ENCODE assay signal across 17 cellular contexts in genomic region chr4:111633663-111634266, GRCh38.
"Had no signal": no experiment of that assay in that cellular context is flagged by ENCODE, and none has a peak within 500 bp of the region (broad histone marks: within the 10 kb centered on the region; RNA-seq: fewer than 3 reads in every experiment).

No MANE protein-coding gene starts in this region.

- DNase-seq: activated CD4-positive, alpha-beta T cell treated with anti-CD3 and anti-CD28 coated beads for 1 hour; activated CD4-positive, alpha-beta T cell treated with anti-CD3 and anti-CD28 coated beads, Interleukin-2, amount 50 U/mL, for 1 hour; activated CD8-positive, alpha-beta T cell treated with anti-CD3 and anti-CD28 coated beads, Interleukin-2, amount 10 ng/mL, durations not matched to agents 7 days and 5 days; activated gamma-delta T cell treated with Interleukin-2 at 50 U/mL for 16 hours; anterior cingulate cortex; body of pancreas; heart left ventricle; left cardiac atrium; ovary; psoas muscle; stimulated activated CD4-positive, alpha-beta T cell treated with anti-CD3 and anti-CD28 coated beads, Interleukin-12 subunit alpha, Interleukin-12 subunit beta, amount 100 ng/mL, for 4 hours; stimulated activated CD4-positive, alpha-beta T cell treated with anti-CD3 and anti-CD28 coated beads, Interleukin-4, amount 100 ng/mL, for 4 hours; substantia nigra; thyroid gland had no signal

- H3K4me1 ChIP-seq: body of pancreas, heart left ventricle, psoas muscle, right atrium auricular region, thyroid gland had no signal

- H3K36me3 ChIP-seq: cardiac muscle cell, heart left ventricle, neutrophil, ovary, right atrium auricular region, thyroid gland had no signal

- H3K4me3 ChIP-seq: body of pancreas, cardiac muscle cell, heart left ventricle, ovary, psoas muscle, right atrium auricular region, thyroid gland had no signal

- H3K27ac ChIP-seq: body of pancreas, cardiac muscle cell, heart left ventricle, neutrophil, ovary, psoas muscle, right atrium auricular region, thyroid gland had no signal

- H3K9me3 ChIP-seq: body of pancreas, heart left ventricle, neutrophil, ovary, psoas muscle, right atrium auricular region, thyroid gland had no signal

- H3K27me3 ChIP-seq: body of pancreas, cardiac muscle cell, neutrophil, ovary, right atrium auricular region, thyroid gland had no signal
